In the genomic region with DNA sequence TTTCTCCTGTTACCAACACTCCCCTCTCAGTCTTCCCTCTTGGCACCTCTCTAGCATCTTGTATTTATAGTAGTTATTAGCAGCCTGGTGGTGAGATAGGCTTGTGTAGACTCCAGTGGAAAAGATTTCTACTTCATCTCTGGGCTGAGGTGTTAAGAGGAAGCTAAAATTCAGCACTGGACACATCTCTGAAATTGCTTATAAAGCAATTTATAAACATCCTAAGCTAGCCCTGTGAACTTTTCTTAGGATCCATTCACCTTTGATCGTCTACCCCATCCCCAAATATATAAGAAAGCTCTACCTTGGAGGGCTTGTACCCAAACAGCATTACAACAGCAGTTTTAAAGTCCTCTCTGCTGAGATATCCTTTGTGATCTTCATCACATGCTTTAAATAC, we compare ENCODE assay signal across 1 cellular context.
TF ChIP-seq lines count a peak whose summit lies in the region.

No MANE protein-coding gene starts in this region.

TF ChIP-seq in GM23338, 12 proteins besides CTCF, POLR2A, EP300 and RAD21 (continued from another document):
- TF ChIP-seq, protein P1, sequence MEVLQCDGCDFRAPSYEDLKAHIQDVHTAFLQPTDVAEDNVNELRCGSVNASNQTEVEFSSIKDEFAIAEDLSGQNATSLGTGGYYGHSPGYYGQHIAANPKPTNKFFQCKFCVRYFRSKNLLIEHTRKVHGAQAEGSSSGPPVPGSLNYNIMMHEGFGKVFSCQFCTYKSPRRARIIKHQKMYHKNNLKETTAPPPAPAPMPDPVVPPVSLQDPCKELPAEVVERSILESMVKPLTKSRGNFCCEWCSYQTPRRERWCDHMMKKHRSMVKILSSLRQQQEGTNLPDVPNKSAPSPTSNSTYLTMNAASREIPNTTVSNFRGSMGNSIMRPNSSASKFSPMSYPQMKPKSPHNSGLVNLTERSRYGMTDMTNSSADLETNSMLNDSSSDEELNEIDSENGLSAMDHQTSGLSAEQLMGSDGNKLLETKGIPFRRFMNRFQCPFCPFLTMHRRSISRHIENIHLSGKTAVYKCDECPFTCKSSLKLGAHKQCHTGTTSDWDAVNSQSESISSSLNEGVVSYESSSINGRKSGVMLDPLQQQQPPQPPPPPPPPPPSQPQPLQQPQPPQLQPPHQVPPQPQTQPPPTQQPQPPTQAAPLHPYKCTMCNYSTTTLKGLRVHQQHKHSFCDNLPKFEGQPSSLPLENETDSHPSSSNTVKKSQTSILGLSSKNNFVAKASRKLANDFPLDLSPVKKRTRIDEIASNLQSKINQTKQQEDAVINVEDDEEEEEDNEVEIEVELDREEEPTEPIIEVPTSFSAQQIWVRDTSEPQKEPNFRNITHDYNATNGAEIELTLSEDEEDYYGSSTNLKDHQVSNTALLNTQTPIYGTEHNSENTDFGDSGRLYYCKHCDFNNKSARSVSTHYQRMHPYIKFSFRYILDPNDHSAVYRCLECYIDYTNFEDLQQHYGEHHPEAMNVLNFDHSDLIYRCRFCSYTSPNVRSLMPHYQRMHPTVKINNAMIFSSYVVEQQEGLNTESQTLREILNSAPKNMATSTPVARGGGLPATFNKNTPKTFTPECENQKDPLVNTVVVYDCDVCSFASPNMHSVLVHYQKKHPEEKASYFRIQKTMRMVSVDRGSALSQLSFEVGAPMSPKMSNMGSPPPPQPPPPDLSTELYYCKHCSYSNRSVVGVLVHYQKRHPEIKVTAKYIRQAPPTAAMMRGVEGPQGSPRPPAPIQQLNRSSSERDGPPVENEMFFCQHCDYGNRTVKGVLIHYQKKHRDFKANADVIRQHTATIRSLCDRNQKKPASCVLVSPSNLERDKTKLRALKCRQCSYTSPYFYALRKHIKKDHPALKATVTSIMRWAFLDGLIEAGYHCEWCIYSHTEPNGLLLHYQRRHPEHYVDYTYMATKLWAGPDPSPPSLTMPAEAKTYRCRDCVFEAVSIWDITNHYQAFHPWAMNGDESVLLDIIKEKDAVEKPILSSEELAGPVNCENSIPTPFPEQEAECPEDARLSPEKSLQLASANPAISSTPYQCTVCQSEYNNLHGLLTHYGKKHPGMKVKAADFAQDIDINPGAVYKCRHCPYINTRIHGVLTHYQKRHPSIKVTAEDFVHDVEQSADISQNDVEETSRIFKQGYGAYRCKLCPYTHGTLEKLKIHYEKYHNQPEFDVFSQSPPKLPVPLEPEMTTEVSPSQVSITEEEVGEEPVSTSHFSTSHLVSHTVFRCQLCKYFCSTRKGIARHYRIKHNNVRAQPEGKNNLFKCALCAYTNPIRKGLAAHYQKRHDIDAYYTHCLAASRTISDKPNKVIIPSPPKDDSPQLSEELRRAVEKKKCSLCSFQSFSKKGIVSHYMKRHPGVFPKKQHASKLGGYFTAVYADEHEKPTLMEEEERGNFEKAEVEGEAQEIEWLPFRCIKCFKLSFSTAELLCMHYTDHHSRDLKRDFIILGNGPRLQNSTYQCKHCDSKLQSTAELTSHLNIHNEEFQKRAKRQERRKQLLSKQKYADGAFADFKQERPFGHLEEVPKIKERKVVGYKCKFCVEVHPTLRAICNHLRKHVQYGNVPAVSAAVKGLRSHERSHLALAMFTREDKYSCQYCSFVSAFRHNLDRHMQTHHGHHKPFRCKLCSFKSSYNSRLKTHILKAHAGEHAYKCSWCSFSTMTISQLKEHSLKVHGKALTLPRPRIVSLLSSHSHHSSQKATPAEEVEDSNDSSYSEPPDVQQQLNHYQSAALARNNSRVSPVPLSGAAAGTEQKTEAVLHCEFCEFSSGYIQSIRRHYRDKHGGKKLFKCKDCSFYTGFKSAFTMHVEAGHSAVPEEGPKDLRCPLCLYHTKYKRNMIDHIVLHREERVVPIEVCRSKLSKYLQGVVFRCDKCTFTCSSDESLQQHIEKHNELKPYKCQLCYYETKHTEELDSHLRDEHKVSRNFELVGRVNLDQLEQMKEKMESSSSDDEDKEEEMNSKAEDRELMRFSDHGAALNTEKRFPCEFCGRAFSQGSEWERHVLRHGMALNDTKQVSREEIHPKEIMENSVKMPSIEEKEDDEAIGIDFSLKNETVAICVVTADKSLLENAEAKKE (CRISPR knock-in tag; IDR thresholded peaks at IDR 0.05) = no peak
- TF ChIP-seq CREB1 (CRISPR knock-in tag; IDR thresholded peaks at IDR 0.05; ENCODE audit: low read depth) (no peak), POLR2AphosphoS5 (IDR thresholded peaks at IDR 0.05; ENCODE audit: low read depth) (no peak), EZH2 (IDR thresholded peaks at IDR 0.05; ENCODE audit: low read depth, unreplicated experiment) (no peak), ZNF114 (CRISPR knock-in tag; IDR thresholded peaks at IDR 0.05) (no peak)
- TF ChIP-seq, protein P2, sequence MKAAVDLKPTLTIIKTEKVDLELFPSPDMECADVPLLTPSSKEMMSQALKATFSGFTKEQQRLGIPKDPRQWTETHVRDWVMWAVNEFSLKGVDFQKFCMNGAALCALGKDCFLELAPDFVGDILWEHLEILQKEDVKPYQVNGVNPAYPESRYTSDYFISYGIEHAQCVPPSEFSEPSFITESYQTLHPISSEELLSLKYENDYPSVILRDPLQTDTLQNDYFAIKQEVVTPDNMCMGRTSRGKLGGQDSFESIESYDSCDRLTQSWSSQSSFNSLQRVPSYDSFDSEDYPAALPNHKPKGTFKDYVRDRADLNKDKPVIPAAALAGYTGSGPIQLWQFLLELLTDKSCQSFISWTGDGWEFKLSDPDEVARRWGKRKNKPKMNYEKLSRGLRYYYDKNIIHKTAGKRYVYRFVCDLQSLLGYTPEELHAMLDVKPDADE (IDR thresholded peaks at IDR 0.05) = no peak
